8 cellular contexts compared by ENCODE assay signal in the genomic region with DNA sequence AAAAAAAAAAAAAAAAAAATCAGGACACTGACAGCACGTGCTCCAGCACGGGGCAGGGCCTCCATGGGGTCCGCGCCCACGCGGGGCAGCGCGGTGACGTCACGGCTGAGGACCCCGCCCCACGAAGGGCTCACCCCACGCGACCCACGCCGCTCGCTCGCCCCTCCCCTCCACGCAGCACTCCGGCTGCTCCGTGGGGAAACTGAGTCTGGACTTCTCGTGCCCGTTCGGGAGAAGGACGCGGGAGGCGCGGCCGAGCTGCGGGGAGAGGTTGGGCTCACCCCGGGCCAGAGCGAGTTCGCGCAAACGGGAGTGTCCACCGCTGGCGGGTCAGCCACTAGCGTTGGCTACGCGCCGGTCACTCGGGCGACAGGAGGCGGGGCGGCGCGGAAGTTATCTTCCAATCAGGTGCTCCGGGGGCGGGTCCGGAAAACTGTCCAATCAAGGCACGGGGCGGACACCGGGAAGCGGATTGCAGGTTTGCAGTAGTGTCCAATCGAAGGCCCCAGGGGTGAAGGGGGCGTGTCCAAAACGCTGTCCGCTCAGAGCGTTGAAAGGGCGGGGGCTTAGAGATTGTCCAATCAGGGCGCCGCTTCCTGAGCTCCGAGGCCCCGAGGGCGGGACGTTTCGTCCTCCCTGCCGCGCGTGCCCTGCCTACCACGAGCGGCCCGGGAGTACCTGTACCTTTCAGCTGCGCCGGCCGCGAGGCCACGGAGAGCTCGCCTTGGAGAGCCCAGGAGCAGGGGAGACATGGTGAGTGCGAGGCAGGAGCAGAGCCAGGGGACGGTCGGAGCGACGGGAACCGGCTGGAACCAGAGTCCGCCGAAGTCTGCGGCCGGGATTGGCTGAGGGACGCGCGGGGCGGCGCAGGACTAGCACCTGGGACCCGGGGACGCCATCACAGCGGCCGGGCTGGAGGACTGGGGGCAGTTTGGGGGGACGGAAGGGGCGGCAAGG. TPM values are rescaled to one million over a fixed set of nuclear protein-coding genes. Genes with fewer than 3 reads are reported as not detected.
DNase-seq lines count a peak whose midpoint lies in the region; ATAC-seq and TF ChIP-seq lines count a peak whose summit lies in the region.

A gene (plus strand): TSS at position 633 of the 957 bp plus-strand sequence. CDS start 118 bp downstream, at position 751.

- peak; percentile 42 for ATAC-seq in GM23338
- peak; percentile 98 for ATAC-seq in stimulated activated naive CD8-positive, alpha-beta T cell treated with anti-CD3 and anti-CD28 coated beads, Interleukin-15, Interleukin-2, amounts not matched to agents 100 U/mL and 50 U/mL, for 24 hours

- H3K9me3 Mint-ChIP-seq in GM23338 (peaks cover 77% of the 10 kb centered on the region), nephron (peaks cover 16% of the 10 kb centered on the region)

- H3K9me2 ChIP-seq in GM23338 (ENCODE audit: insufficient read depth) = no peaks in the 10 kb centered on the region

- H3K27ac Mint-ChIP-seq in GM23338 (no peak within 1 kb of the TSS), nephron (peak within 1 kb of the TSS; percentile 71 to 86 (median 84))

- H2AFZ ChIP-seq in GM23338 = no peak within 1 kb of the TSS

- DNase-seq in Daoy (ENCODE audit: low read depth) (peak; percentile 99), GM23338 (ENCODE audit: low spot score) (peak; percentile 100), LNCaP clone FGC (ENCODE audit: low read depth) (peak; percentile 98), SHP77 (lab: John Stamatoyannopoulos, UW) (peak; percentile 99), activated gamma-delta T cell treated with Interleukin-2 at 50 U/mL for 16 hours (peak; percentile 99), fibroblast of the conjunctiva (ENCODE audit: low read depth) (peak; percentile 98)
- DNase-seq in stimulated activated naive CD8-positive, alpha-beta T cell treated with anti-CD3 and anti-CD28 coated beads, Interleukin-15, Interleukin-2, amounts not matched to agents 100 U/mL and 50 U/mL, for 24 hours = peak; percentile 99

- H3K4me3 ChIP-seq in GM23338 = peak within 1 kb of the TSS; percentile 78
- peak within 1 kb of the TSS; percentile 81 for H3K4me3 ChIP-seq in LNCaP clone FGC (ENCODE audit: low read depth, low read length)

- H3K27me3 Mint-ChIP-seq in GM23338 (ENCODE audit: insufficient read depth, low read depth, poor library complexity) (peaks cover 2% of the 10 kb centered on the region), nephron (ENCODE audit: low read depth) (no peaks in the 10 kb centered on the region)

- no peaks in the 10 kb centered on the region for H3K36me3 ChIP-seq in GM23338 (ENCODE audit: insufficient read depth)

- TF ChIP-seq CTCF in GM23338 (conservative IDR thresholded peaks at IDR 0.05; ENCODE audit: low read depth in 2 of 2) (no peak), LNCaP clone FGC (IDR thresholded peaks at IDR 0.05; ENCODE audit: control insufficient read depth, extremely low read depth, insufficient read depth) (no peak), nephron (IDR thresholded peaks at IDR 0.05; ENCODE audit: unreplicated experiment in 3 of 3) (no peak)

- H3K36me3 Mint-ChIP-seq in GM23338 (ENCODE audit: low read depth) = peaks cover 30% of the 10 kb centered on the region
- H3K36me3 Mint-ChIP-seq in nephron (ENCODE audit: low read depth) = no peaks in the 10 kb centered on the region

- H3K4me1 Mint-ChIP-seq in GM23338 (no peaks in the 10 kb centered on the region), nephron (peaks cover 21% of the 10 kb centered on the region)

- no peaks in the 10 kb centered on the region for H3K4me1 ChIP-seq in GM23338 (ENCODE audit: insufficient read depth)

- peaks cover 43% of the 10 kb centered on the region for H3K79me2 ChIP-seq in GM23338 (replicated peaks; ENCODE audit: insufficient read depth)

- no peaks in the 10 kb centered on the region for H3F3A ChIP-seq in GM23338 (replicated peaks; ENCODE audit: low read depth)

- no peaks in the 10 kb centered on the region; the same call in none of the 2 replicates for H4K20me1 ChIP-seq in GM23338 (replicated peaks; ENCODE audit: insufficient read depth)

- no peaks in the 10 kb centered on the region for H3K27me3 ChIP-seq in GM23338 (ENCODE audit: insufficient read depth)

- H3K4me3 Mint-ChIP-seq in GM23338 = peak within 1 kb of the TSS; percentile 37; the same call in 2 of the 3 replicates
- H3K4me3 Mint-ChIP-seq in nephron = peak within 1 kb of the TSS; percentile 99 to 100 (median 99)

- H3K4me2 ChIP-seq in GM23338 = peak within 1 kb of the TSS; percentile 80

- H3K27ac ChIP-seq in GM23338 (ENCODE audit: low read depth) = no peak within 1 kb of the TSS

TF ChIP-seq in GM23338, 12 proteins besides CTCF, POLR2A, EP300 and RAD21:
- TF ChIP-seq STAT1 (IDR thresholded peaks at IDR 0.05; ENCODE audit: unreplicated experiment) (no peak), POLR2AphosphoS5 (IDR thresholded peaks at IDR 0.05; ENCODE audit: low read depth) (peak; percentile 73)

RNA-seq across cellular contexts. Expression of the gene that starts here (rescaled TPM):
- total RNA-seq in Daoy (2014; rRNA removed; shearing (Covaris generic)) = 5.0 TPM in 2 replicates
- 7.6 and 10.8 TPM in 2 replicates for total RNA-seq in GM23338 (2014; rRNA removed; shearing (Covaris generic))
- polyA plus RNA-seq in GM23338 (2016; fragmentation: Nextera tagmentation; extraction: Ambion mirVana) = 4.8 and 6.4 TPM in 2 replicates
